17 cellular contexts compared by ENCODE assay signal in the genomic region with DNA sequence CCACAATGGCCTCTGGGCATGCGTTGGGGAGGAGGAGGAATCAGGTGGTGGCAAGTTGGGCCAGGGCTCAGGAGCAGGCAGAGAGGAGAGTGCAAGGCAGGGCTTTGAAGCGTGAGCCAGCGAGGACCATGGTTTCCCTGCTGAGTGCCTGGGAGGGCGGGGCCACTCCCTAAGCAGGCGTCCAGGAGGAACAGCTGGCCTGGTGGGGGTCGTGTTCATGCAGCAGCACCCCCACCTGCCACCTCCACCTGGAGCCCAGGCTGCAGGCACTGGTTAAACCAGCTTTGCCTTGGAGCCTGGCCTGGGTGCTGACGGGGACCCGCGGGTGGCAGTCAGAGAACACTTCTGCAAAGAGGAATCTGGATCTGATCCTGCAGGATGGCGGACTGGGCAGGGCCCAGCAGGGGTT. TPM values are rescaled to one million over a fixed set of nuclear protein-coding genes. Genes with fewer than 3 reads are reported as not detected.
A peak's percentile ranks its signal among the peaks of the same experiment; 100 is the strongest.
DNase-seq lines count a peak whose midpoint lies in the region; ATAC-seq, FAIRE-seq and TF ChIP-seq lines count a peak whose summit lies in the region.
"Had no signal": no experiment of that assay in that cellular context is flagged by ENCODE, and none has a peak within 500 bp of the region (broad histone marks: within the 10 kb centered on the region; RNA-seq: fewer than 3 reads in every experiment).

No MANE protein-coding gene starts in this region.

- H3K36me3 ChIP-seq in BLaER1 (no peaks in the 10 kb centered on the region), HUES48 (ENCODE audit: control insufficient read depth, insufficient read depth, low read length) (no peaks in the 10 kb centered on the region), K562 (ENCODE audit: control insufficient read depth, insufficient read depth, low read length) (no peaks in the 10 kb centered on the region)
- H3K36me3 ChIP-seq: ovary had no signal

- no peak overlapping the region for H3K4me3 ChIP-seq in BLaER1
- H3K4me3 ChIP-seq in HUES48 (ENCODE audit: low read depth, low read length), result no peak overlapping the region
- H3K4me3 ChIP-seq in K562, result no peak overlapping the region
- H3K4me3 ChIP-seq: ovary had no signal

- H3K9me1 ChIP-seq in K562 (ENCODE audit: control insufficient read depth, insufficient read depth, low read length), result no peaks in the 10 kb centered on the region

- no peak for TF ChIP-seq EP300 in K562 (IDR thresholded peaks at IDR 0.05; ENCODE audit: low read length)

- H3K9me3 ChIP-seq in BLaER1, result peaks cover 31% of the 10 kb centered on the region
- H3K9me3 ChIP-seq in HUES48 (ENCODE audit: control insufficient read depth, insufficient read depth, low read length), result no peaks in the 10 kb centered on the region
- no peaks in the 10 kb centered on the region for H3K9me3 ChIP-seq in K562 (replicated peaks; ENCODE audit: control insufficient read depth, insufficient read depth, low read depth, low read length)
- H3K9me3 ChIP-seq: Caco-2, ovary had no signal

- H3K4me1 ChIP-seq in BLaER1 (peaks cover 70% of the 10 kb centered on the region), HUES48 (ENCODE audit: control insufficient read depth, insufficient read depth, low read length) (peaks cover 19% of the 10 kb centered on the region), K562 (replicated peaks in 1 of 2; ENCODE audit: control insufficient read depth in 2 of 2, insufficient read depth in 2 of 2, low read length in 2 of 2) (peaks cover 0 to 12% of the 10 kb centered on the region in 2 experiments; a peak in 1 of 5 replicates)
- H3K4me1 ChIP-seq: Caco-2 had no signal

- 55% methylated on average over 10 of the region's 10 CpGs for WGBS in K562 (ENCODE audit: insufficient coverage, low coverage, missing lambda C conversion rate)

- no peaks in the 10 kb centered on the region for H3K79me2 ChIP-seq in K562 (ENCODE audit: control insufficient read depth, insufficient read depth, low read length)

- ATAC-seq in K562 (no peak), GM19328 (IDR thresholded peaks at IDR 0.05; ENCODE audit: unreplicated experiment) (no peak)
- no peak for ATAC-seq in stimulated activated naive CD8-positive, alpha-beta T cell treated with anti-CD3 and anti-CD28 coated beads, Interleukin-15, Interleukin-2, amounts not matched to agents 100 U/mL and 50 U/mL, for 24 hours
- ATAC-seq: activated naive CD8-positive, alpha-beta T cell treated with anti-CD3 and anti-CD28 coated beads, Interleukin-2, amount 50 U/mL, for 24 hours; activated T-cell treated with anti-CD3 and anti-CD28 coated beads, Interleukin-2, amount 50 U/mL, for 72 hours had no signal

- peaks cover 10% of the 10 kb centered on the region for H3K9me3 Mint-ChIP-seq in mesothelial cell of epicardium
- H3K9me3 Mint-ChIP-seq: activated CD4-positive, alpha-beta memory T cell treated with anti-CD3 and anti-CD28 coated beads, Interleukin-2, amount 10 ng/mL, durations not matched to agents 7 days and 5 days; activated T-cell treated with anti-CD3 and anti-CD28 coated beads, Interleukin-2, amount 50 U/mL, for 72 hours had no signal

- FAIRE-seq in K562 (lab: Jason Lieb, UNC), result no peak
- FAIRE-seq: endometrium had no signal

- TF ChIP-seq CTCF in K562 (IDR thresholded peaks at IDR 0.05 in 2 of 3, conservative IDR thresholded peaks at IDR 0.05 in 1 of 3; ENCODE audit: insufficient read depth in 2 of 3, low read depth in 1 of 3, low read length in 3 of 3) (no peak), mesothelial cell of epicardium (IDR thresholded peaks at IDR 0.05; ENCODE audit: unreplicated experiment) (no peak)

- POLR2A ChIA-PET in K562 (lab: Yijun Ruan, JAX), result interaction anchor here (0.6 kb wide), 1 partner anchor 141 kb away, joined by 3 read pairs; no protein-coding TSS in a partner anchor

- CTCF ChIA-PET in K562 (lab: Yijun Ruan, JAX; ENCODE audit: low intra/inter-chr PET ratio), result no interaction called here

- no peaks in the 10 kb centered on the region for H4K20me1 ChIP-seq in BLaER1
- H4K20me1 ChIP-seq in K562 (replicated peaks; ENCODE audit: control insufficient read depth, insufficient read depth, low read length), result no peaks in the 10 kb centered on the region

- in situ Hi-C loops in K562 (cut with MboI), result no loop called here

- no peak overlapping the region for H3K4me3 Mint-ChIP-seq in mesothelial cell of epicardium
- H3K4me3 Mint-ChIP-seq: activated CD4-positive, alpha-beta memory T cell treated with anti-CD3 and anti-CD28 coated beads, Interleukin-2, amount 10 ng/mL, durations not matched to agents 7 days and 5 days; activated naive CD8-positive, alpha-beta T cell treated with anti-CD3 and anti-CD28 coated beads, Interleukin-2, amount 50 U/mL, for 24 hours; activated T-cell treated with anti-CD3 and anti-CD28 coated beads, Interleukin-2, amount 50 U/mL, for 72 hours had no signal

- no peak for DNase-seq in K562 (ENCODE audit: extremely low read depth in 1 of 4, low spot score in 3 of 4)
- DNase-seq in mesothelial cell of epicardium (ENCODE audit: low spot score in 2 of 2, unreplicated experiment in 2 of 2), result no peak
- DNase-seq in stimulated activated naive CD8-positive, alpha-beta T cell treated with anti-CD3 and anti-CD28 coated beads, Interleukin-15, Interleukin-2, amounts not matched to agents 100 U/mL and 50 U/mL, for 24 hours, result no peak
- DNase-seq in DMS53 (lab: John Stamatoyannopoulos, UW), result no peak
- DNase-seq in foreskin melanocyte, result no peak
- DNase-seq: activated CD4-positive, alpha-beta memory T cell treated with anti-CD3 and anti-CD28 coated beads, Interleukin-2, amount 10 ng/mL, durations not matched to agents 7 days and 5 days; activated naive CD8-positive, alpha-beta T cell treated with anti-CD3 and anti-CD28 coated beads, Interleukin-2, amount 50 U/mL, for 24 hours; activated T-cell treated with anti-CD3 and anti-CD28 coated beads, Interleukin-2, amount 50 U/mL, for 72 hours; Caco-2; NCI-H748 treated with DMSO at 0.1 percent for 48 hours; ovary; stimulated activated naive CD4-positive, alpha-beta T cell treated with Interleukin-2 at 50 U/mL for 16 hours; SW 1271 had no signal

- BruUV-seq in K562 (replicated peaks; lab: Mats Ljungman, UMichigan), result no TSS peak

- H2AFZ ChIP-seq in K562 (ENCODE audit: low read depth, low read length), result no peak overlapping the region

- peaks cover 26% of the 10 kb centered on the region for H3K4me1 Mint-ChIP-seq in mesothelial cell of epicardium
- H3K4me1 Mint-ChIP-seq: activated CD4-positive, alpha-beta memory T cell treated with anti-CD3 and anti-CD28 coated beads, Interleukin-2, amount 10 ng/mL, durations not matched to agents 7 days and 5 days; activated naive CD8-positive, alpha-beta T cell treated with anti-CD3 and anti-CD28 coated beads, Interleukin-2, amount 50 U/mL, for 24 hours had no signal

- H3K9ac ChIP-seq in BLaER1, result no peak overlapping the region
- no peak overlapping the region for H3K9ac ChIP-seq in HUES48 (ENCODE audit: low read depth, low read length)
- no peak overlapping the region for H3K9ac ChIP-seq in K562 (ENCODE audit: insufficient read depth in 1 of 2, low read depth in 2 of 2, low read length in 2 of 2)

- H3K27ac Mint-ChIP-seq in mesothelial cell of epicardium, result peak overlapping the region; percentile 54
- H3K27ac Mint-ChIP-seq: activated CD4-positive, alpha-beta memory T cell treated with anti-CD3 and anti-CD28 coated beads, Interleukin-2, amount 10 ng/mL, durations not matched to agents 7 days and 5 days; activated naive CD8-positive, alpha-beta T cell treated with anti-CD3 and anti-CD28 coated beads, Interleukin-2, amount 50 U/mL, for 24 hours; activated T-cell treated with anti-CD3 and anti-CD28 coated beads, Interleukin-2, amount 50 U/mL, for 72 hours had no signal

- intact Hi-C loops in K562 (cut with micrococcal nuclease), result no loop called here

- H3K36me3 Mint-ChIP-seq in mesothelial cell of epicardium, result peaks cover 3% of the 10 kb centered on the region

- TF ChIP-seq POLR2A in K562 (conservative IDR thresholded peaks at IDR 0.05), result no peak

- H3K27me3 Mint-ChIP-seq in mesothelial cell of epicardium (ENCODE audit: low read depth), result no peaks in the 10 kb centered on the region
- H3K27me3 Mint-ChIP-seq: activated naive CD8-positive, alpha-beta T cell treated with anti-CD3 and anti-CD28 coated beads, Interleukin-2, amount 50 U/mL, for 24 hours had no signal

- H3K4me2 ChIP-seq in BLaER1 (peak overlapping the region; percentile 90), K562 (ENCODE audit: insufficient read depth, low read length) (no peak overlapping the region)

- H3K27ac ChIP-seq in BLaER1 (no peak overlapping the region), HUES48 (ENCODE audit: low read depth, low read length) (peak overlapping the region; percentile 10), K562 (ENCODE audit: extremely low read depth, low read depth, low read length) (no peak overlapping the region)
- H3K27ac ChIP-seq: ovary had no signal

- H3K27me3 ChIP-seq in BLaER1 (no peaks in the 10 kb centered on the region), HUES48 (ENCODE audit: control insufficient read depth, insufficient read depth, low read length) (no peaks in the 10 kb centered on the region), K562 (ENCODE audit: control insufficient read depth in 2 of 2, insufficient read depth in 2 of 2, low read length in 2 of 2) (no peaks in the 10 kb centered on the region)
- H3K27me3 ChIP-seq: ovary had no signal

- no peak for TF ChIP-seq RAD21 in K562 (CRISPR knock-in tag; conservative IDR thresholded peaks at IDR 0.05 in 1 of 2, IDR thresholded peaks at IDR 0.05 in 1 of 2)

TF ChIP-seq in K562, 482 proteins besides CTCF, POLR2A, EP300 and RAD21 (continues in another document):
- TF ChIP-seq ZSCAN29 (IDR thresholded peaks at IDR 0.05) (no peak), STAG1 (CRISPR knock-in tag; IDR thresholded peaks at IDR 0.05; ENCODE audit: borderline replicate concordance) (no peak)

RNA-seq across cellular contexts. Expression of gene AQP1, which starts 24.2 kb away (rescaled TPM):
- total RNA-seq in K562 (2011; cell fraction: chromatin; rRNA removed; ENCODE audit: low replicate concordance), result 3.5 and 8.8 TPM in 2 replicates
- total RNA-seq in K562 (2011; cell fraction: nucleolus; rRNA removed), result 9.5 and 9.6 TPM in 2 replicates
- total RNA-seq in K562 (2011; cell fraction: nucleoplasm; rRNA removed), result 8.4 and 15.0 TPM in 2 replicates
- 3.1 and 9.0 TPM in 2 replicates for total RNA-seq in K562 (2014; rRNA removed)
- total RNA-seq in K562 (2014; rRNA removed; fragmentation: Illumina TruSeq; extraction: Trizol), result 2.8 and 4.1 TPM in 2 replicates
- total RNA-seq in K562 (2015; rRNA removed; fragmentation: Illumina TruSeq; extraction: Trizol), result 3.6 and 4.2 TPM in 2 replicates
- total RNA-seq in K562 (2021), result 6.7 and 6.9 TPM in 2 replicates
- 8.7 and 12.6 TPM in 2 replicates for polyA plus RNA-seq in K562 (2011; rRNA removed)
- 8.5 and 20.6 TPM in 2 replicates for polyA plus RNA-seq in K562 (2011; cell fraction: cytosol; rRNA removed)
- 12.3 and 20.4 TPM in 2 replicates for polyA plus RNA-seq in K562 (2011; cell fraction: nucleus; rRNA removed)
- 3.2 and 4.3 TPM in 2 replicates for polyA plus RNA-seq in K562 (2012)
- polyA plus RNA-seq in K562 (2014; fragmentation: Illumina TruSeq; extraction: Trizol), result 7.8 and 8.6 TPM in 2 replicates
- under 1 TPM; 0.18 to 0.45 TPM for polyA plus RNA-seq in K562 (2014; fragmentation: Nextera tagmentation; extraction: Ambion mirVana)
- polyA plus RNA-seq in K562 (2014; rRNA removed), result 5.4 and 6.7 TPM in 2 replicates
- polyA minus RNA-seq in K562 (2011; rRNA and poly(A)+ RNA removed), result 6.1 and 10.7 TPM in 2 replicates
- polyA minus RNA-seq in K562 (2011; cell fraction: cytosol; rRNA and poly(A)+ RNA removed), result 3.5 and 6.3 TPM in 2 replicates
- 2.7 and 2.8 TPM in 2 replicates for polyA minus RNA-seq in K562 (2011; cell fraction: nucleus; rRNA and poly(A)+ RNA removed)
- total RNA-seq in mesothelial cell of epicardium, result 10.7 to 11.1 TPM (median 10.9 TPM) in 3 replicates
